ENCODE assay signal across 8 cellular contexts in genomic region chr17:7845359-7846062, GRCh38. TPM values are rescaled to one million over a fixed set of nuclear protein-coding genes. Genes with fewer than 3 reads are reported as not detected.
DNase-seq lines count a peak whose midpoint lies in the region; ATAC-seq and TF ChIP-seq lines count a peak whose summit lies in the region.

No MANE protein-coding gene starts in this region.

- H3K4me1 Mint-ChIP-seq in Calu3 (ENCODE audit: low read depth, unreplicated experiment), result peaks cover 12% of the 10 kb centered on the region

- CTCF ChIA-PET in Calu3 (lab: Charles Lee), result interaction anchor here (0.8 to 1.1 kb wide), 3 partner anchors 11 to 20 kb away, joined by 3 to 5 read pairs (median 3); partner anchors contain the start of gene NAA38

- H3K4me1 ChIP-seq in RWPE2 (ENCODE audit: insufficient read depth, poor library complexity, severe bottlenecking) (peaks cover 2% of the 10 kb centered on the region), parathyroid adenoma (peaks cover 7% of the 10 kb centered on the region)

- no peak for DNase-seq in Calu3
- no peak for DNase-seq in RWPE2 (ENCODE audit: low spot score)
- no peak for DNase-seq in epithelial cell of proximal tubule (ENCODE audit: low read depth)
- DNase-seq in DMS114 treated with DMSO at 0.1 percent for 48 hours (lab: John Stamatoyannopoulos, UW; ENCODE audit: unreplicated experiment), result no peak
- no peak for DNase-seq in HuH-7 (ENCODE audit: low spot score)
- no peak for DNase-seq in RPMI8226
- no peak for DNase-seq in C1 segment of cervical spinal cord (lab: John Stamatoyannopoulos, UW)

- no peak for ATAC-seq in RWPE2 (ENCODE audit: low read depth)

- H3K27me3 ChIP-seq in RWPE2 (ENCODE audit: insufficient read depth, poor library complexity, severe bottlenecking) (no peaks in the 10 kb centered on the region), parathyroid adenoma (ENCODE audit: control insufficient read depth, insufficient read depth, low read length) (no peaks in the 10 kb centered on the region)

- H3K27ac ChIP-seq in RWPE2 (ENCODE audit: poor library complexity, severe bottlenecking), result peak overlapping the region; percentile 97
- H3K27ac ChIP-seq in parathyroid adenoma, result peak overlapping the region; percentile 98

- H3K9me3 ChIP-seq in RWPE2 (ENCODE audit: severe bottlenecking) (no peaks in the 10 kb centered on the region), parathyroid adenoma (ENCODE audit: control insufficient read depth, low read length) (no peaks in the 10 kb centered on the region)

- peaks cover 41% of the 10 kb centered on the region for H3K36me3 ChIP-seq in RWPE2 (ENCODE audit: low read depth)
- H3K36me3 ChIP-seq in parathyroid adenoma (ENCODE audit: control insufficient read depth, insufficient read depth, low read length), result no peaks in the 10 kb centered on the region

- H3K4me3 Mint-ChIP-seq in Calu3 (ENCODE audit: low read depth, unreplicated experiment), result peak overlapping the region; percentile 96

- intact Hi-C loops in Calu3 (cut with micrococcal nuclease; ENCODE audit: unreplicated experiment), result no loop called here

- H3K27me3 Mint-ChIP-seq in Calu3 (ENCODE audit: unreplicated experiment), result no peaks in the 10 kb centered on the region

- no peak overlapping the region for H3K9ac ChIP-seq in parathyroid adenoma

- H3K79me2 ChIP-seq in parathyroid adenoma, result peaks cover 3% of the 10 kb centered on the region

- peak overlapping the region; percentile 75 for H3K4me2 ChIP-seq in parathyroid adenoma (ENCODE audit: low read length)

- peaks cover 86% of the 10 kb centered on the region for H3K36me3 Mint-ChIP-seq in Calu3 (ENCODE audit: insufficient read depth, unreplicated experiment)

- H3K27ac Mint-ChIP-seq in Calu3 (ENCODE audit: unreplicated experiment), result peak overlapping the region; percentile 97

- H3K9me3 Mint-ChIP-seq in Calu3 (ENCODE audit: low read depth, unreplicated experiment), result no peaks in the 10 kb centered on the region

- H3K4me3 ChIP-seq in RWPE2 (ENCODE audit: severe bottlenecking) (peak overlapping the region; percentile 46), epithelial cell of proximal tubule (ENCODE audit: low read depth, low read length) (peak overlapping the region; percentile 70), parathyroid adenoma (ENCODE audit: low read depth, low read length) (peak overlapping the region; percentile 88)

- TF ChIP-seq CTCF in Calu3 (IDR thresholded peaks at IDR 0.05; ENCODE audit: unreplicated experiment) (no peak), RWPE2 (IDR thresholded peaks at IDR 0.05; ENCODE audit: poor library complexity, severe bottlenecking) (no peak), epithelial cell of proximal tubule (conservative IDR thresholded peaks at IDR 0.05; ENCODE audit: low read depth, low read length) (no peak), parathyroid adenoma (IDR thresholded peaks at IDR 0.05) (no peak)

- peak overlapping the region; percentile 81 for H2AFZ ChIP-seq in parathyroid adenoma

- no TSS peak for BruUV-seq in Calu3 (replicated peaks; lab: Mats Ljungman, UMichigan)

RNA-seq across cellular contexts. Expression of gene TMEM88, which starts 9.4 kb away (rescaled TPM):
- total RNA-seq in Calu3 (2022) (2.9 and 3.6 TPM in 2 replicates), epithelial cell of proximal tubule (7.3 and 19.8 TPM in 2 replicates)

RNA-seq across cellular contexts. Expression of gene KDM6B, which starts 11.5 kb away (rescaled TPM):
- total RNA-seq in Calu3 (2022), result 29.0 and 37.3 TPM in 2 replicates
- 1.9 and 2.7 TPM in 2 replicates for total RNA-seq in epithelial cell of proximal tubule

RNA-seq across cellular contexts. Expression of gene NAA38, which starts 11.8 kb away (rescaled TPM):
- total RNA-seq in Calu3 (2022) (36.3 and 36.6 TPM in 2 replicates), epithelial cell of proximal tubule (108 and 146 TPM in 2 replicates)

RNA-seq across cellular contexts. Expression of gene CYB5D1, which starts 12.3 kb away (rescaled TPM):
- total RNA-seq in Calu3 (2022) (8.0 and 8.4 TPM in 2 replicates), epithelial cell of proximal tubule (5.1 and 5.9 TPM in 2 replicates)

RNA-seq across cellular contexts. Expression of gene CHD3, which starts 43.1 kb away (rescaled TPM):
- total RNA-seq in Calu3 (2022), result 108 and 116 TPM in 2 replicates
- 30.3 and 40.7 TPM in 2 replicates for total RNA-seq in epithelial cell of proximal tubule
